Comparison of ENCODE assay signal across 19 cellular contexts in the genomic region with DNA sequence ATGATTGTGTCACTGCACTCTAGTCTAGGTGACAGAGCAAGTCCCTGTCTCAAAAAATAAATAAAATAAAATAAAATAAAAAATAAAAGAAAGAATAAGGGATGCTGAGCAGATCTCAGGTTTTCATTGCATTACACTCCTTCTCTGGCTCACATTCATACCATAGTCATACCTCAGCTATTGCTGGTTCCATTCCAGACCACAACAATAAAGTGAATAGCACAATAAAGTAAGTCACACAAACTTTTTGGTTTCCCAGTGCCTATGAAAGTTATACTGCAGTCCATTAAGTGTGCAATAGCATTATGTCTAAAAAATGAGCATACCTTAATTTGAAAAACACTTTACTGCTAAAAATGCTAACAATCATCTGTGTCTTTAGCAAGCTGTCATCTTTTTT.
"Had no signal": no experiment of that assay in that cellular context is flagged by ENCODE, and none has a peak within 500 bp of the region (broad histone marks: within the 10 kb centered on the region; RNA-seq: fewer than 3 reads in every experiment).

No MANE protein-coding gene starts in this region.

- H3K36me3 ChIP-seq: adrenal gland, stomach had no signal

- H3K4me3 Mint-ChIP-seq: activated naive CD4-positive, alpha-beta T cell treated with anti-CD3 and anti-CD28 coated beads, Interleukin-2, amount 50 U/mL, for 24 hours; activated T-cell treated with anti-CD3 and anti-CD28 coated beads, Interleukin-2, amount 50 U/mL, for 72 hours; mesothelial cell of epicardium; nephron progenitor cell; stimulated activated effector memory CD8-positive, alpha-beta T cell treated with anti-CD3 and anti-CD28 coated beads, Interleukin-12 subunit alpha, Interleukin-12 subunit beta, amount 100 ng/mL, for 72 hours had no signal

- H3K27me3 Mint-ChIP-seq: activated naive CD4-positive, alpha-beta T cell treated with anti-CD3 and anti-CD28 coated beads, Interleukin-2, amount 50 U/mL, for 24 hours had no signal

- H3K9me3 ChIP-seq: adrenal gland, body of pancreas had no signal

- DNase-seq: activated CD8-positive, alpha-beta memory T cell treated with anti-CD3 and anti-CD28 coated beads for 24 hours; activated CD8-positive, alpha-beta memory T cell treated with anti-CD3 and anti-CD28 coated beads, Interleukin-2, amount 50 U/mL, for 48 hours; activated gamma-delta T cell; activated T-cell treated with anti-CD3 and anti-CD28 coated beads, Interleukin-2, amount 50 U/mL, for 72 hours; adrenal gland; body of pancreas; nephron progenitor cell; nucleus accumbens; stimulated activated CD4-positive, alpha-beta T cell treated with anti-CD3 and anti-CD28 coated beads, Interleukin-4, amount 100 ng/mL, for 24 hours; stomach; T-helper 1 cell; trophoblast cell had no signal

- H3K27ac ChIP-seq: adrenal gland, body of pancreas, coronary artery, stomach had no signal

- H3K27ac Mint-ChIP-seq: activated naive CD4-positive, alpha-beta T cell treated with anti-CD3 and anti-CD28 coated beads, Interleukin-2, amount 50 U/mL, for 24 hours; activated T-cell treated with anti-CD3 and anti-CD28 coated beads, Interleukin-2, amount 50 U/mL, for 72 hours; mesothelial cell of epicardium; nephron progenitor cell; stimulated activated effector memory CD8-positive, alpha-beta T cell treated with anti-CD3 and anti-CD28 coated beads, Interleukin-12 subunit alpha, Interleukin-12 subunit beta, amount 100 ng/mL, for 72 hours had no signal

- H3K27me3 ChIP-seq: adrenal gland, body of pancreas, stomach had no signal

- H3K4me3 ChIP-seq: adrenal gland, body of pancreas, coronary artery, stomach had no signal

- H3K4me1 Mint-ChIP-seq: activated naive CD4-positive, alpha-beta T cell treated with anti-CD3 and anti-CD28 coated beads, Interleukin-2, amount 50 U/mL, for 24 hours; mesothelial cell of epicardium; stimulated activated effector memory CD8-positive, alpha-beta T cell treated with anti-CD3 and anti-CD28 coated beads, Interleukin-12 subunit alpha, Interleukin-12 subunit beta, amount 100 ng/mL, for 72 hours had no signal

- H3K4me1 ChIP-seq: adrenal gland, body of pancreas, stomach had no signal

- ATAC-seq: activated CD4-positive, CD25-positive, alpha-beta regulatory T cell treated with anti-CD3 and anti-CD28 coated beads, Interleukin-2, amount 50 U/mL, for 24 hours; activated T-cell treated with anti-CD3 and anti-CD28 coated beads, Interleukin-2, amount 50 U/mL, for 72 hours; body of pancreas; esophagus mucosa; sciatic nerve; stimulated activated effector memory CD8-positive, alpha-beta T cell treated with anti-CD3 and anti-CD28 coated beads, Interleukin-12 subunit alpha, Interleukin-12 subunit beta, amount 100 ng/mL, for 72 hours had no signal

- H3K36me3 Mint-ChIP-seq: activated naive CD4-positive, alpha-beta T cell treated with anti-CD3 and anti-CD28 coated beads, Interleukin-2, amount 50 U/mL, for 24 hours; stimulated activated effector memory CD8-positive, alpha-beta T cell treated with anti-CD3 and anti-CD28 coated beads, Interleukin-12 subunit alpha, Interleukin-12 subunit beta, amount 100 ng/mL, for 72 hours had no signal
